9 cellular contexts compared by ENCODE assay signal in genomic region chr12:79373896-79374499, GRCh38.
DNase-seq lines count a peak whose midpoint lies in the region; ATAC-seq and TF ChIP-seq lines count a peak whose summit lies in the region.
"Had no signal": no experiment of that assay in that cellular context is flagged by ENCODE, and none has a peak within 500 bp of the region (broad histone marks: within the 10 kb centered on the region; RNA-seq: fewer than 3 reads in every experiment).

No MANE protein-coding gene starts in this region.

- peak; percentile 21 for DNase-seq in activated naive CD4-positive, alpha-beta T cell treated with anti-CD3 and anti-CD28 coated beads for 36 hours
- DNase-seq in activated naive CD4-positive, alpha-beta T cell treated with anti-CD3 and anti-CD28 coated beads, Interleukin-2, amount 50 U/mL, for 16 hours, result no peak
- DNase-seq in KBM-7, result peak; percentile 30
- peak; percentile 45 for DNase-seq in WERI-Rb-1
- peak; percentile 72 for DNase-seq in islet precursor cell
- DNase-seq in medulla oblongata (ENCODE audit: extremely low spot score), result no peak
- DNase-seq in cortex of kidney (lab: John Stamatoyannopoulos, UW), result no peak

- H3K27me3 Mint-ChIP-seq in activated naive CD4-positive, alpha-beta T cell treated with anti-CD3 and anti-CD28 coated beads for 36 hours (ENCODE audit: low read depth), result no peaks in the 10 kb centered on the region

- no peak overlapping the region for H3K4me3 ChIP-seq in WERI-Rb-1 (ENCODE audit: low read depth, low read length)

- H3K36me3 Mint-ChIP-seq in activated naive CD4-positive, alpha-beta T cell treated with anti-CD3 and anti-CD28 coated beads for 36 hours (ENCODE audit: low read depth), result no peaks in the 10 kb centered on the region

- H3K27ac Mint-ChIP-seq in activated naive CD4-positive, alpha-beta T cell treated with anti-CD3 and anti-CD28 coated beads for 36 hours, result no peak overlapping the region

- no peaks in the 10 kb centered on the region for H3K4me1 Mint-ChIP-seq in activated naive CD4-positive, alpha-beta T cell treated with anti-CD3 and anti-CD28 coated beads for 36 hours (ENCODE audit: low read depth)

- CTCF ChIA-PET in activated naive CD4-positive, alpha-beta T cell treated with anti-CD3 and anti-CD28 coated beads for 36 hours (lab: Charles Lee), result interaction anchor here (0.9 kb wide), 1 partner anchor 98 kb away, joined by 4 read pairs; no protein-coding TSS in a partner anchor

- no peaks in the 10 kb centered on the region for H3K36me3 ChIP-seq in WERI-Rb-1

- H3K27me3 ChIP-seq in WERI-Rb-1 (ENCODE audit: insufficient read depth, low read depth, severe bottlenecking), result no peaks in the 10 kb centered on the region

- in situ Hi-C loops in KBM-7 (cut with MboI; ENCODE audit: low pct_unique_long_range_greater_than_20kb, low sequenced_read_pairs), result no loop called here

- H3K27ac ChIP-seq in WERI-Rb-1, result no peak overlapping the region
- H3K27ac ChIP-seq: epithelial cell of prostate had no signal

- intact Hi-C loops in activated naive CD4-positive, alpha-beta T cell treated with anti-CD3 and anti-CD28 coated beads for 36 hours (cut with micrococcal nuclease), result loop anchor here (5.0 kb wide), 1 partner anchor 1227 kb away; no protein-coding TSS in a partner anchor

- peak; percentile 76 for TF ChIP-seq CTCF in WERI-Rb-1 (IDR thresholded peaks at IDR 0.05; ENCODE audit: low read depth, low read length)

- no peaks in the 10 kb centered on the region for H3K9me3 ChIP-seq in WERI-Rb-1 (ENCODE audit: severe bottlenecking)

- no peaks in the 10 kb centered on the region for H3K9me3 Mint-ChIP-seq in activated naive CD4-positive, alpha-beta T cell treated with anti-CD3 and anti-CD28 coated beads for 36 hours

- ATAC-seq in GM21528 (IDR thresholded peaks at IDR 0.05; ENCODE audit: low FRiP score, unreplicated experiment), result peak; percentile 67

- H3K4me3 Mint-ChIP-seq in activated naive CD4-positive, alpha-beta T cell treated with anti-CD3 and anti-CD28 coated beads for 36 hours, result no peak overlapping the region

Comparison
In these comparisons a context has a peak if more than half of its experiments do, and no peak if none do; other contexts are left out.
1. DNase-seq: peak in activated naive CD4-positive, alpha-beta T cell treated with anti-CD3 and anti-CD28 coated beads for 36 hours (single experiment), KBM-7 (single experiment), WERI-Rb-1 (single experiment) and islet precursor cell (single experiment); none in activated naive CD4-positive, alpha-beta T cell treated with anti-CD3 and anti-CD28 coated beads, Interleukin-2, amount 50 U/mL, for 16 hours (single experiment), medulla oblongata (single experiment) and cortex of kidney (single experiment).